In the genomic region with DNA sequence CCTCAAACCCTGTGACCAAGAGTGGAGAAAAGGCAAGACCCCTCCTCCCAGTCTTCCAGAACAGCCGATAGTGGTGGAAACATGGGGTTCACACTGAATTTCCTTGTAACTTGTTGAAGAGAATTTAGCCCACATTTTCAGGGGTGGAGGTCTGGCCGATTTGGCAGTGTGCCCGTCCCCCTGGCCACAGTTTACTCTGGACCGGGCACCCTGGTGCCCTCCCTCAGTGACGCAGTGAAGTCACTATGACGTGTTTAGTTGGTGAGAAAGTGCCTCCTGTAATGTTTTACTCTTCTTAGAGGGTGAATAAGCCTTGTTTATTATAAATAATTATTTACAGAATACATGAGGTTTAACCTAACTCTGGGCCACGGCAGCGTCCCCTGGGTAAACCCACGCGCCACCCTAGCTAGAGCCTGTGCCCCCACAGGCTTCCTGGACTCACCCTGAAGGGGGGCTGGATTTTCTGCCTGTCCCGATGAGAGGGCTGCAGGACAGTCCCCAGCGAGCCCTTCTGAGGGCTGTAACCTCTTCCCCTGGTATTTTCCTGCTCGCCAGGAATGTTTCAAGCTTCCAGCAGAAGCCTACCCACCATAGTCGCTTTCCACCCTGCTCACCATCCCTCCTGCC, we compare ENCODE assay signal across 9 cellular contexts.
A peak's percentile ranks its signal among the peaks of the same experiment; 100 is the strongest.
DNase-seq lines count a peak whose midpoint lies in the region; ATAC-seq and TF ChIP-seq lines count a peak whose summit lies in the region.
"Had no signal": no experiment of that assay in that cellular context is flagged by ENCODE, and none has a peak within 500 bp of the region (broad histone marks: within the 10 kb centered on the region; RNA-seq: fewer than 3 reads in every experiment).

No MANE protein-coding gene starts in this region.

- POLR2A ChIA-PET in activated CD4-positive, alpha-beta T cell treated with anti-CD3 and anti-CD28 coated beads for 36 hours (lab: Charles Lee), result interaction anchor here (0.6 to 4.1 kb wide), 4 partner anchors 12 to 70 kb away, joined by 3 to 30 read pairs (median 5); no protein-coding TSS in a partner anchor
- POLR2A ChIA-PET in PC-9 (lab: Charles Lee; ENCODE audit: unreplicated experiment), result no interaction called here

- H4K20me1 ChIP-seq in hepatocyte (ENCODE audit: insufficient read depth, poor library complexity, severe bottlenecking) (peaks cover 67% of the 10 kb centered on the region), PC-9 (ENCODE audit: insufficient read depth) (peaks cover 33% of the 10 kb centered on the region; the same call in 1 of the 2 replicates)

- DNase-seq in activated CD4-positive, alpha-beta T cell treated with anti-CD3 and anti-CD28 coated beads for 36 hours, result peak; percentile 56
- DNase-seq in activated CD4-positive, alpha-beta T cell treated with anti-CD3 and anti-CD28 coated beads for 1 hour, result no peak
- DNase-seq in hepatocyte (ENCODE audit: low spot score), result no peak
- no peak for DNase-seq in PC-9
- DNase-seq in RPMI8226, result no peak
- DNase-seq: NCI-H510A treated with DMSO at 0.1 percent for 48 hours had no signal

- H2AFZ ChIP-seq in hepatocyte (no peak overlapping the region), PC-9 (no peak overlapping the region)

- peak overlapping the region; percentile 98 for H3K27ac Mint-ChIP-seq in activated CD4-positive, alpha-beta T cell treated with anti-CD3 and anti-CD28 coated beads for 36 hours
- peak overlapping the region; percentile 100 for H3K27ac Mint-ChIP-seq in stimulated activated memory B cell treated with anti-CD40 and anti-IgM and Interleukin-4, amounts not matched to agents 10 μg/mL and 1 μg/mL and 100 μg/mL, for 72 hours

- ATAC-seq in activated CD4-positive, alpha-beta T cell treated with anti-CD3 and anti-CD28 coated beads for 36 hours, result no peak
- ATAC-seq in stimulated activated memory B cell treated with anti-CD40 and anti-IgM and Interleukin-4, amounts not matched to agents 10 μg/mL and 1 μg/mL and 100 μg/mL, for 72 hours, result no peak
- ATAC-seq in HG02852 (IDR thresholded peaks at IDR 0.05; ENCODE audit: unreplicated experiment), result no peak

- CTCF ChIA-PET in activated CD4-positive, alpha-beta T cell treated with anti-CD3 and anti-CD28 coated beads for 36 hours (lab: Charles Lee), result interaction anchor here (0.5 to 4.4 kb wide), 6 partner anchors 12 to 566 kb away, joined by 3 to 21 read pairs (median 4); no protein-coding TSS in a partner anchor
- CTCF ChIA-PET in PC-9 (lab: Charles Lee), result no interaction called here

- H3K9me3 ChIP-seq in hepatocyte (ENCODE audit: low read depth) (no peaks in the 10 kb centered on the region), PC-9 (ENCODE audit: insufficient read depth, low read depth) (no peaks in the 10 kb centered on the region)

- H3K36me3 ChIP-seq in hepatocyte (replicated peaks; ENCODE audit: insufficient read depth, low read depth) (no peaks in the 10 kb centered on the region), PC-9 (ENCODE audit: low read depth) (no peaks in the 10 kb centered on the region)

- peaks cover 53% of the 10 kb centered on the region for H3K4me1 Mint-ChIP-seq in activated CD4-positive, alpha-beta T cell treated with anti-CD3 and anti-CD28 coated beads for 36 hours
- peaks cover 96% of the 10 kb centered on the region for H3K4me1 Mint-ChIP-seq in stimulated activated memory B cell treated with anti-CD40 and anti-IgM and Interleukin-4, amounts not matched to agents 10 μg/mL and 1 μg/mL and 100 μg/mL, for 72 hours

- H3K4me3 Mint-ChIP-seq in activated CD4-positive, alpha-beta T cell treated with anti-CD3 and anti-CD28 coated beads for 36 hours, result peak overlapping the region; percentile 96
- H3K4me3 Mint-ChIP-seq in stimulated activated memory B cell treated with anti-CD40 and anti-IgM and Interleukin-4, amounts not matched to agents 10 μg/mL and 1 μg/mL and 100 μg/mL, for 72 hours, result peak overlapping the region; percentile 92

- peak overlapping the region; percentile 80 for H3K27ac ChIP-seq in VCaP
- peak overlapping the region; percentile 96 for H3K27ac ChIP-seq in hepatocyte
- H3K27ac ChIP-seq in PC-9, result no peak overlapping the region

- peaks cover 73% of the 10 kb centered on the region for H3K36me3 Mint-ChIP-seq in activated CD4-positive, alpha-beta T cell treated with anti-CD3 and anti-CD28 coated beads for 36 hours (ENCODE audit: low read depth)
- H3K36me3 Mint-ChIP-seq in stimulated activated memory B cell treated with anti-CD40 and anti-IgM and Interleukin-4, amounts not matched to agents 10 μg/mL and 1 μg/mL and 100 μg/mL, for 72 hours, result peaks cover 60% of the 10 kb centered on the region

- H3K4me1 ChIP-seq in hepatocyte (ENCODE audit: insufficient read depth) (peaks cover 71% of the 10 kb centered on the region), PC-9 (replicated peaks; ENCODE audit: insufficient read depth) (no peaks in the 10 kb centered on the region)

- H3K79me2 ChIP-seq in hepatocyte (peaks cover 99% of the 10 kb centered on the region), PC-9 (ENCODE audit: low read depth) (no peaks in the 10 kb centered on the region)

- no peaks in the 10 kb centered on the region for H3K9me3 Mint-ChIP-seq in activated CD4-positive, alpha-beta T cell treated with anti-CD3 and anti-CD28 coated beads for 36 hours (ENCODE audit: low read depth)
- no peaks in the 10 kb centered on the region for H3K9me3 Mint-ChIP-seq in stimulated activated memory B cell treated with anti-CD40 and anti-IgM and Interleukin-4, amounts not matched to agents 10 μg/mL and 1 μg/mL and 100 μg/mL, for 72 hours

- BruUV-seq in PC-9 (replicated peaks; lab: Mats Ljungman, UMichigan), result no TSS peak

- H3K4me3 ChIP-seq in hepatocyte (no peak overlapping the region), PC-9 (no peak overlapping the region)

- WGBS in hepatocyte (ENCODE audit: low lambda C conversion rate, missing lambda C conversion rate), result 73% methylated on average over 14 of the region's 14 CpGs

- H3K4me2 ChIP-seq in hepatocyte (peak overlapping the region; percentile 29), PC-9 (no peak overlapping the region)

- H3K27me3 ChIP-seq in hepatocyte (no peaks in the 10 kb centered on the region), PC-9 (ENCODE audit: insufficient read depth, low read depth) (no peaks in the 10 kb centered on the region)

- TF ChIP-seq CTCF in VCaP (conservative IDR thresholded peaks at IDR 0.05) (no peak), hepatocyte (IDR thresholded peaks at IDR 0.05; ENCODE audit: poor library complexity) (no peak), PC-9 (conservative IDR thresholded peaks at IDR 0.05) (no peak)

- intact Hi-C loops in activated CD4-positive, alpha-beta T cell treated with anti-CD3 and anti-CD28 coated beads for 36 hours (cut with DNase I, micrococcal nuclease), result loop anchor here (2.0 to 10.0 kb wide), 7 partner anchors 17 to 1193 kb away; a partner anchor contains a TSS
- intact Hi-C loops in PC-9 (cut with micrococcal nuclease; ENCODE audit: unreplicated experiment), result no loop called here

- H3F3A ChIP-seq in PC-9 (ENCODE audit: insufficient read depth, low read depth), result no peaks in the 10 kb centered on the region

- H3K27me3 Mint-ChIP-seq in activated CD4-positive, alpha-beta T cell treated with anti-CD3 and anti-CD28 coated beads for 36 hours, result no peaks in the 10 kb centered on the region
- H3K27me3 Mint-ChIP-seq in stimulated activated memory B cell treated with anti-CD40 and anti-IgM and Interleukin-4, amounts not matched to agents 10 μg/mL and 1 μg/mL and 100 μg/mL, for 72 hours, result no peaks in the 10 kb centered on the region

- H3K9me2 ChIP-seq in hepatocyte (replicated peaks; ENCODE audit: insufficient read depth), result no peaks in the 10 kb centered on the region
- no peaks in the 10 kb centered on the region for H3K9me2 ChIP-seq in PC-9 (ENCODE audit: insufficient read depth)
